ENCODE assay signal across 16 cellular contexts in genomic region chr15:24766511-24767133, GRCh38.
DNase-seq lines count a peak whose midpoint lies in the region; ATAC-seq and TF ChIP-seq lines count a peak whose summit lies in the region.
"Had no signal": no experiment of that assay in that cellular context is flagged by ENCODE, and none has a peak within 500 bp of the region (broad histone marks: within the 10 kb centered on the region; RNA-seq: fewer than 3 reads in every experiment).

No MANE protein-coding gene starts in this region.

- H3K27me3 Mint-ChIP-seq in activated CD8-positive, alpha-beta memory T cell treated with anti-CD3 and anti-CD28 coated beads, Interleukin-2, amount 10 ng/mL, durations not matched to agents 7 days and 5 days: no peaks in the 10 kb centered on the region
- H3K27me3 Mint-ChIP-seq in activated naive CD8-positive, alpha-beta T cell treated with anti-CD3 and anti-CD28 coated beads, Interleukin-2, amount 10 ng/mL, durations not matched to agents 7 days and 5 days: no peaks in the 10 kb centered on the region
- H3K27me3 Mint-ChIP-seq in activated naive CD8-positive, alpha-beta T cell treated with anti-CD3 and anti-CD28 coated beads for 36 hours: no peaks in the 10 kb centered on the region
- H3K27me3 Mint-ChIP-seq: CD4-positive, alpha-beta memory T cell had no signal

- TF ChIP-seq CTCF in Loucy (conservative IDR thresholded peaks at IDR 0.05; ENCODE audit: low read length): no peak

- H3K79me2 ChIP-seq in Loucy (ENCODE audit: insufficient read depth, low read length): no peaks in the 10 kb centered on the region

- peak overlapping the region; percentile 83 for H3K9ac ChIP-seq in Loucy (ENCODE audit: low read depth, low read length, poor library complexity, severe bottlenecking)

- POLR2A ChIA-PET in activated naive CD8-positive, alpha-beta T cell treated with anti-CD3 and anti-CD28 coated beads, Interleukin-2, amount 10 ng/mL, durations not matched to agents 7 days and 5 days (lab: Charles Lee): no interaction called here

- no peaks in the 10 kb centered on the region for H3K27me3 ChIP-seq in Loucy (ENCODE audit: insufficient read depth, low read length, poor library complexity, severe bottlenecking)

- H3K9me3 ChIP-seq in Loucy (ENCODE audit: insufficient read depth, low read depth, low read length): no peaks in the 10 kb centered on the region

- H3K4me1 Mint-ChIP-seq in activated CD8-positive, alpha-beta memory T cell treated with anti-CD3 and anti-CD28 coated beads, Interleukin-2, amount 10 ng/mL, durations not matched to agents 7 days and 5 days: no peaks in the 10 kb centered on the region
- peaks cover 1% of the 10 kb centered on the region for H3K4me1 Mint-ChIP-seq in activated naive CD8-positive, alpha-beta T cell treated with anti-CD3 and anti-CD28 coated beads, Interleukin-2, amount 10 ng/mL, durations not matched to agents 7 days and 5 days
- no peaks in the 10 kb centered on the region for H3K4me1 Mint-ChIP-seq in activated naive CD8-positive, alpha-beta T cell treated with anti-CD3 and anti-CD28 coated beads for 36 hours

- CTCF ChIA-PET in activated CD8-positive, alpha-beta memory T cell treated with anti-CD3 and anti-CD28 coated beads, Interleukin-2, amount 10 ng/mL, durations not matched to agents 7 days and 5 days (lab: Charles Lee): no interaction called here

- H3K4me3 ChIP-seq in Loucy (ENCODE audit: low read length, poor library complexity, severe bottlenecking): peak overlapping the region; percentile 72
- H3K4me3 ChIP-seq: GM23338 had no signal

- peak overlapping the region; percentile 85 for H3K4me2 ChIP-seq in Loucy (ENCODE audit: low read depth, low read length, poor library complexity, severe bottlenecking)
- H3K4me2 ChIP-seq: GM23338 had no signal

- no peaks in the 10 kb centered on the region for H3K9me2 ChIP-seq in Loucy (replicated peaks; ENCODE audit: low read depth, low read length)

- H3F3A ChIP-seq in Loucy (ENCODE audit: low read depth): peaks cover 28% of the 10 kb centered on the region

- H3K36me3 ChIP-seq in Loucy (ENCODE audit: insufficient read depth, low read length): no peaks in the 10 kb centered on the region

- ATAC-seq in activated CD8-positive, alpha-beta memory T cell treated with anti-CD3 and anti-CD28 coated beads, Interleukin-2, amount 10 ng/mL, durations not matched to agents 7 days and 5 days: peak; percentile 27
- ATAC-seq in activated naive CD8-positive, alpha-beta T cell treated with anti-CD3 and anti-CD28 coated beads, Interleukin-2, amount 10 ng/mL, durations not matched to agents 7 days and 5 days (ENCODE audit: low read depth): peak; percentile 42
- no peak for ATAC-seq in GM18517 (IDR thresholded peaks at IDR 0.05; ENCODE audit: unreplicated experiment)
- ATAC-seq: GM23338, HCT116 had no signal

- no peak overlapping the region for H3K27ac Mint-ChIP-seq in activated CD8-positive, alpha-beta memory T cell treated with anti-CD3 and anti-CD28 coated beads, Interleukin-2, amount 10 ng/mL, durations not matched to agents 7 days and 5 days
- H3K27ac Mint-ChIP-seq in activated naive CD8-positive, alpha-beta T cell treated with anti-CD3 and anti-CD28 coated beads, Interleukin-2, amount 10 ng/mL, durations not matched to agents 7 days and 5 days: no peak overlapping the region
- no peak overlapping the region for H3K27ac Mint-ChIP-seq in activated naive CD8-positive, alpha-beta T cell treated with anti-CD3 and anti-CD28 coated beads for 36 hours
- H3K27ac Mint-ChIP-seq: CD4-positive, alpha-beta memory T cell; GM23338; H9 had no signal

- no peak for DNase-seq in activated CD8-positive, alpha-beta memory T cell treated with anti-CD3 and anti-CD28 coated beads, Interleukin-2, amount 10 ng/mL, durations not matched to agents 7 days and 5 days
- no peak for DNase-seq in activated CD8-positive, alpha-beta memory T cell treated with anti-CD3 and anti-CD28 coated beads for 24 hours
- no peak for DNase-seq in activated naive CD8-positive, alpha-beta T cell treated with anti-CD3 and anti-CD28 coated beads, Interleukin-2, amount 10 ng/mL, durations not matched to agents 7 days and 5 days
- DNase-seq in activated naive CD8-positive, alpha-beta T cell treated with anti-CD3 and anti-CD28 coated beads for 36 hours: no peak
- DNase-seq in NCI-H2227 (lab: John Stamatoyannopoulos, UW; ENCODE audit: unreplicated experiment): no peak
- DNase-seq: C1 segment of cervical spinal cord; Calu3; CD4-positive, alpha-beta memory T cell; COR-L47; DMS53; DMS79 treated with DMSO at 0.1 percent for 48 hours; H9 had no signal

- H4K20me1 ChIP-seq in Loucy (ENCODE audit: insufficient read depth, low read length, poor library complexity, severe bottlenecking): no peaks in the 10 kb centered on the region

- H3K4me3 Mint-ChIP-seq in activated CD8-positive, alpha-beta memory T cell treated with anti-CD3 and anti-CD28 coated beads, Interleukin-2, amount 10 ng/mL, durations not matched to agents 7 days and 5 days: no peak overlapping the region
- no peak overlapping the region for H3K4me3 Mint-ChIP-seq in activated naive CD8-positive, alpha-beta T cell treated with anti-CD3 and anti-CD28 coated beads, Interleukin-2, amount 10 ng/mL, durations not matched to agents 7 days and 5 days
- no peak overlapping the region for H3K4me3 Mint-ChIP-seq in activated naive CD8-positive, alpha-beta T cell treated with anti-CD3 and anti-CD28 coated beads for 36 hours
- H3K4me3 Mint-ChIP-seq: CD4-positive, alpha-beta memory T cell; GM23338; H9 had no signal

- H2AFZ ChIP-seq in Loucy (ENCODE audit: low read length): peak overlapping the region; percentile 68
- H2AFZ ChIP-seq: GM23338 had no signal

- H3K36me3 Mint-ChIP-seq in activated CD8-positive, alpha-beta memory T cell treated with anti-CD3 and anti-CD28 coated beads, Interleukin-2, amount 10 ng/mL, durations not matched to agents 7 days and 5 days: no peaks in the 10 kb centered on the region
- no peaks in the 10 kb centered on the region for H3K36me3 Mint-ChIP-seq in activated naive CD8-positive, alpha-beta T cell treated with anti-CD3 and anti-CD28 coated beads, Interleukin-2, amount 10 ng/mL, durations not matched to agents 7 days and 5 days
- H3K36me3 Mint-ChIP-seq in activated naive CD8-positive, alpha-beta T cell treated with anti-CD3 and anti-CD28 coated beads for 36 hours: peaks cover 1% of the 10 kb centered on the region
- H3K36me3 Mint-ChIP-seq: CD4-positive, alpha-beta memory T cell had no signal

- peaks cover 2% of the 10 kb centered on the region for H3K9me3 Mint-ChIP-seq in activated CD8-positive, alpha-beta memory T cell treated with anti-CD3 and anti-CD28 coated beads, Interleukin-2, amount 10 ng/mL, durations not matched to agents 7 days and 5 days (ENCODE audit: low read depth)
- peaks cover 5% of the 10 kb centered on the region for H3K9me3 Mint-ChIP-seq in activated naive CD8-positive, alpha-beta T cell treated with anti-CD3 and anti-CD28 coated beads, Interleukin-2, amount 10 ng/mL, durations not matched to agents 7 days and 5 days
- H3K9me3 Mint-ChIP-seq in activated naive CD8-positive, alpha-beta T cell treated with anti-CD3 and anti-CD28 coated beads for 36 hours: peaks cover 6% of the 10 kb centered on the region

- H3K4me1 ChIP-seq in Loucy (ENCODE audit: insufficient read depth, low read length, poor library complexity, severe bottlenecking): peaks cover 53% of the 10 kb centered on the region
